In genomic region chr15:85762756-85763127, GRCh38 we compare ENCODE assay signal across 25 cellular contexts. TPM values are rescaled to one million over a fixed set of nuclear protein-coding genes. Genes with fewer than 3 reads are reported as not detected.
DNase-seq lines count a peak whose midpoint lies in the region; ATAC-seq, FAIRE-seq and TF ChIP-seq lines count a peak whose summit lies in the region.
"Had no signal": no experiment of that assay in that cellular context is flagged by ENCODE, and none has a peak within 500 bp of the region (broad histone marks: within the 10 kb centered on the region; RNA-seq: fewer than 3 reads in every experiment).

No MANE protein-coding gene starts in this region.

- H3K4me1 ChIP-seq in esophagus squamous epithelium (peaks cover 0 to 58% (median 26%) of the 10 kb centered on the region in 3 donors), mesenchymal stem cell (ENCODE audit: control insufficient read depth, insufficient read depth, low read depth, low read length) (peaks cover 42% of the 10 kb centered on the region)

- no peak overlapping the region for H3K4me3 Mint-ChIP-seq in activated T-helper 17 cell treated with anti-CD3 and anti-CD28 coated beads, Interleukin-2, amount 50 U/mL, for 72 hours
- no peak overlapping the region for H3K4me3 Mint-ChIP-seq in stimulated activated effector memory CD8-positive, alpha-beta T cell treated with anti-CD3 and anti-CD28 coated beads, Interleukin-12 subunit alpha, Interleukin-12 subunit beta, amount 100 ng/mL, for 72 hours
- H3K4me3 Mint-ChIP-seq: activated naive CD8-positive, alpha-beta T cell treated with anti-CD3 and anti-CD28 coated beads, Interleukin-2, amount 10 ng/mL, durations not matched to agents 7 days and 5 days; activated T-helper 1 cell treated with anti-CD3 and anti-CD28 coated beads, Interleukin-12 subunit alpha, Interleukin-12 subunit beta, Interleukin-2, Interleukin-4 antibody, amounts not matched to agents 30 ng/mL and 10 ng/mL and 1 ng/mL, durations not matched to agents 14 hours and 24 hours and 36 hours; effector memory CD8-positive, alpha-beta T cell had no signal

- H2AFZ ChIP-seq in mesenchymal stem cell (ENCODE audit: low read depth, low read length), result no peak overlapping the region

- H3K23ac ChIP-seq in mesenchymal stem cell (ENCODE audit: low read length in 2 of 2), result no peak overlapping the region

- H2BK15ac ChIP-seq in mesenchymal stem cell (ENCODE audit: low read depth, poor library complexity, severe bottlenecking), result no peak overlapping the region

- peaks cover 3% of the 10 kb centered on the region for H3K4me1 Mint-ChIP-seq in activated T-helper 17 cell treated with anti-CD3 and anti-CD28 coated beads, Interleukin-2, amount 50 U/mL, for 72 hours
- peaks cover 7% of the 10 kb centered on the region for H3K4me1 Mint-ChIP-seq in stimulated activated effector memory CD8-positive, alpha-beta T cell treated with anti-CD3 and anti-CD28 coated beads, Interleukin-12 subunit alpha, Interleukin-12 subunit beta, amount 100 ng/mL, for 72 hours

- H3K4me3 ChIP-seq in esophagus squamous epithelium, result no peak overlapping the region
- H3K4me3 ChIP-seq in mesenchymal stem cell (ENCODE audit: insufficient read depth in 1 of 2, low read depth in 1 of 2, low read length in 2 of 2), result no peak overlapping the region
- H3K4me3 ChIP-seq: GM12878, lung, skin epidermis, thyroid gland had no signal

- no peak for ATAC-seq in activated T-helper 17 cell treated with anti-CD3 and anti-CD28 coated beads, Interleukin-2, amount 50 U/mL, for 72 hours (replicated peaks)
- no peak for ATAC-seq in stimulated activated effector memory CD8-positive, alpha-beta T cell treated with anti-CD3 and anti-CD28 coated beads, Interleukin-12 subunit alpha, Interleukin-12 subunit beta, amount 100 ng/mL, for 72 hours
- ATAC-seq: effector memory CD8-positive, alpha-beta T cell; GM12878; HCT116 had no signal

- no peak overlapping the region for H2BK120ac ChIP-seq in mesenchymal stem cell (ENCODE audit: low read depth, low read length)

- H4K91ac ChIP-seq in mesenchymal stem cell (ENCODE audit: low read length), result peak overlapping the region; percentile 10

- no peak overlapping the region for H4K8ac ChIP-seq in mesenchymal stem cell (ENCODE audit: low read length)

- peak overlapping the region; percentile 28 for H3K27ac Mint-ChIP-seq in activated T-helper 17 cell treated with anti-CD3 and anti-CD28 coated beads, Interleukin-2, amount 50 U/mL, for 72 hours
- H3K27ac Mint-ChIP-seq in stimulated activated effector memory CD8-positive, alpha-beta T cell treated with anti-CD3 and anti-CD28 coated beads, Interleukin-12 subunit alpha, Interleukin-12 subunit beta, amount 100 ng/mL, for 72 hours, result peak overlapping the region; percentile 53
- H3K27ac Mint-ChIP-seq: activated T-helper 1 cell treated with anti-CD3 and anti-CD28 coated beads, Interleukin-12 subunit alpha, Interleukin-12 subunit beta, Interleukin-2, Interleukin-4 antibody, amounts not matched to agents 30 ng/mL and 10 ng/mL and 1 ng/mL, durations not matched to agents 14 hours and 24 hours and 36 hours; effector memory CD8-positive, alpha-beta T cell had no signal

- H3K14ac ChIP-seq in mesenchymal stem cell (ENCODE audit: low read length in 2 of 2), result no peak overlapping the region

- H3K27me3 ChIP-seq in esophagus squamous epithelium (no peaks in the 10 kb centered on the region), mesenchymal stem cell (ENCODE audit: control insufficient read depth in 1 of 2, insufficient read depth in 1 of 2, low read length in 2 of 2) (no peaks in the 10 kb centered on the region)
- H3K27me3 ChIP-seq: thyroid gland had no signal

- no peaks in the 10 kb centered on the region for H3K36me3 Mint-ChIP-seq in activated T-helper 17 cell treated with anti-CD3 and anti-CD28 coated beads, Interleukin-2, amount 50 U/mL, for 72 hours (ENCODE audit: low read depth)
- no peaks in the 10 kb centered on the region for H3K36me3 Mint-ChIP-seq in stimulated activated effector memory CD8-positive, alpha-beta T cell treated with anti-CD3 and anti-CD28 coated beads, Interleukin-12 subunit alpha, Interleukin-12 subunit beta, amount 100 ng/mL, for 72 hours

- FAIRE-seq in H54 (lab: Jason Lieb, UNC), result no peak
- FAIRE-seq: GM12878 had no signal

- no peak for TF ChIP-seq POLR2A in esophagus squamous epithelium (IDR thresholded peaks at IDR 0.05)
- no peak for TF ChIP-seq POLR2A in H54 (IDR thresholded peaks at IDR 0.05; ENCODE audit: low read depth, low read length)

- intact Hi-C loops in esophagus squamous epithelium (cut with DNase I), result no loop called here

- H2BK12ac ChIP-seq in mesenchymal stem cell (ENCODE audit: low read length in 2 of 2), result no peak overlapping the region

- no peak overlapping the region for H2AK5ac ChIP-seq in mesenchymal stem cell (ENCODE audit: low read length, severe bottlenecking)

- TF ChIP-seq CTCF in esophagus squamous epithelium (IDR thresholded peaks at IDR 0.05), result no peak

- H2BK5ac ChIP-seq in mesenchymal stem cell (ENCODE audit: low read depth, low read length, poor library complexity, severe bottlenecking), result no peak overlapping the region

- no peaks in the 10 kb centered on the region for H3K27me3 Mint-ChIP-seq in activated T-helper 17 cell treated with anti-CD3 and anti-CD28 coated beads, Interleukin-2, amount 50 U/mL, for 72 hours
- H3K27me3 Mint-ChIP-seq: activated naive CD8-positive, alpha-beta T cell treated with anti-CD3 and anti-CD28 coated beads, Interleukin-2, amount 10 ng/mL, durations not matched to agents 7 days and 5 days; effector memory CD8-positive, alpha-beta T cell had no signal

- peaks cover 35% of the 10 kb centered on the region for H3K79me1 ChIP-seq in mesenchymal stem cell (replicated peaks; ENCODE audit: low read length, poor library complexity, severe bottlenecking)

- no peak overlapping the region for H3K18ac ChIP-seq in mesenchymal stem cell (ENCODE audit: low read depth in 1 of 2, low read length in 2 of 2)

- no peak overlapping the region for H3K4me2 ChIP-seq in mesenchymal stem cell (ENCODE audit: low read length, poor library complexity, severe bottlenecking)

- 63 to 93% methylated on average over 5 to 7 of the region's 8 CpGs for WGBS in esophagus squamous epithelium, 2 donors
- 98% methylated on average over 8 of the region's 8 CpGs for WGBS in mesenchymal stem cell

- no peak overlapping the region for H3K4ac ChIP-seq in mesenchymal stem cell (ENCODE audit: low read depth in 1 of 2, low read length in 2 of 2)

- H3K9me3 Mint-ChIP-seq in activated T-helper 17 cell treated with anti-CD3 and anti-CD28 coated beads, Interleukin-2, amount 50 U/mL, for 72 hours, result no peaks in the 10 kb centered on the region
- H3K9me3 Mint-ChIP-seq in stimulated activated effector memory CD8-positive, alpha-beta T cell treated with anti-CD3 and anti-CD28 coated beads, Interleukin-12 subunit alpha, Interleukin-12 subunit beta, amount 100 ng/mL, for 72 hours, result no peaks in the 10 kb centered on the region
- H3K9me3 Mint-ChIP-seq: activated naive CD8-positive, alpha-beta T cell treated with anti-CD3 and anti-CD28 coated beads, Interleukin-2, amount 10 ng/mL, durations not matched to agents 7 days and 5 days; activated T-helper 1 cell treated with anti-CD3 and anti-CD28 coated beads, Interleukin-12 subunit alpha, Interleukin-12 subunit beta, Interleukin-2, Interleukin-4 antibody, amounts not matched to agents 30 ng/mL and 10 ng/mL and 1 ng/mL, durations not matched to agents 14 hours and 24 hours and 36 hours; effector memory CD8-positive, alpha-beta T cell had no signal

- no peak for DNase-seq in esophagus squamous epithelium (lab: John Stamatoyannopoulos, UW)
- no peak for DNase-seq in mesenchymal stem cell
- no peak for DNase-seq in stimulated activated effector memory CD8-positive, alpha-beta T cell treated with anti-CD3 and anti-CD28 coated beads, Interleukin-12 subunit alpha, Interleukin-12 subunit beta, amount 100 ng/mL, for 72 hours (ENCODE audit: low spot score in 2 of 2)
- DNase-seq in HuH-7 (ENCODE audit: low spot score), result no peak
- no peak for DNase-seq in H54 (ENCODE audit: insufficient read length, low spot score)
- no peak for DNase-seq in MV-4-11 (lab: John Stamatoyannopoulos, UW)
- no peak for DNase-seq in NCI-H2196 (lab: John Stamatoyannopoulos, UW; ENCODE audit: unreplicated experiment)
- DNase-seq: activated CD4-positive, alpha-beta T cell treated with anti-CD3 and anti-CD28 coated beads, Interleukin-2, amount 50 U/mL, for 1 hour; activated naive CD8-positive, alpha-beta T cell treated with anti-CD3 and anti-CD28 coated beads, Interleukin-2, amount 10 ng/mL, durations not matched to agents 7 days and 5 days; effector memory CD8-positive, alpha-beta T cell; islet precursor cell; NCI-H1105 treated with DMSO at 0.1 percent for 48 hours; NCI-H2029; NCI-H345; NCI-H774; RPMI8226; T-helper 9 cell had no signal

- H3K36me3 ChIP-seq in esophagus squamous epithelium (peaks cover 0 to 54% (median 0%) of the 10 kb centered on the region in 3 donors), mesenchymal stem cell (ENCODE audit: control insufficient read depth in 1 of 2, insufficient read depth in 2 of 2, low read depth in 1 of 2, low read length in 2 of 2) (peaks cover 0 to 32% of the 10 kb centered on the region in 2 experiments)

- no peaks in the 10 kb centered on the region for H3K9me3 ChIP-seq in esophagus squamous epithelium
- H3K9me3 ChIP-seq in mesenchymal stem cell (ENCODE audit: control insufficient read depth, low read length), result no peaks in the 10 kb centered on the region
- H3K9me3 ChIP-seq: thyroid gland had no signal

- H3K27ac ChIP-seq in esophagus squamous epithelium, result peak overlapping the region in 3 of 4 donors; percentile 59 to 67 (median 62)
- H3K27ac ChIP-seq in mesenchymal stem cell (ENCODE audit: low read length, poor library complexity, severe bottlenecking), result no peak overlapping the region
- H3K27ac ChIP-seq: HL-60, thyroid gland had no signal

- no peak overlapping the region for H3K9ac ChIP-seq in mesenchymal stem cell (ENCODE audit: low read length)

RNA-seq across cellular contexts. Expression of gene KLHL25, which starts 32.0 kb away (rescaled TPM):
- 1 to 10 TPM; 3.4 to 4.6 TPM for total RNA-seq in activated T-helper 17 cell treated with anti-CD3 and anti-CD28 coated beads, Interleukin-2, amount 50 U/mL, for 72 hours
- 10 to 100 TPM in 1 of 4 donors, 1 to 10 TPM in 3; 3.1 to 11.6 (median 8.1) TPM for total RNA-seq in esophagus squamous epithelium
- polyA plus RNA-seq in mesenchymal stem cell (2013, experiment 1 of 2), result 1.3 TPM
- polyA plus RNA-seq in mesenchymal stem cell (2013, experiment 2 of 2), result 1.3 TPM
